ENCODE assay signal across 1 cellular context in genomic region chr4:77449996-77450395, GRCh38.
TF ChIP-seq lines count a peak whose summit lies in the region.

No MANE protein-coding gene starts in this region.

TF ChIP-seq in SK-N-SH, 30 proteins besides CTCF, POLR2A, EP300 and RAD21:
- peak; percentile 49; the same call in 1 of the 2 replicates for TF ChIP-seq REST (IDR thresholded peaks at IDR 0.05; ENCODE audit: low read depth, low read length)
- no peak for TF ChIP-seq TAF1 (IDR thresholded peaks at IDR 0.05; ENCODE audit: borderline replicate concordance, low read depth, low read length)
